In the genomic region with DNA sequence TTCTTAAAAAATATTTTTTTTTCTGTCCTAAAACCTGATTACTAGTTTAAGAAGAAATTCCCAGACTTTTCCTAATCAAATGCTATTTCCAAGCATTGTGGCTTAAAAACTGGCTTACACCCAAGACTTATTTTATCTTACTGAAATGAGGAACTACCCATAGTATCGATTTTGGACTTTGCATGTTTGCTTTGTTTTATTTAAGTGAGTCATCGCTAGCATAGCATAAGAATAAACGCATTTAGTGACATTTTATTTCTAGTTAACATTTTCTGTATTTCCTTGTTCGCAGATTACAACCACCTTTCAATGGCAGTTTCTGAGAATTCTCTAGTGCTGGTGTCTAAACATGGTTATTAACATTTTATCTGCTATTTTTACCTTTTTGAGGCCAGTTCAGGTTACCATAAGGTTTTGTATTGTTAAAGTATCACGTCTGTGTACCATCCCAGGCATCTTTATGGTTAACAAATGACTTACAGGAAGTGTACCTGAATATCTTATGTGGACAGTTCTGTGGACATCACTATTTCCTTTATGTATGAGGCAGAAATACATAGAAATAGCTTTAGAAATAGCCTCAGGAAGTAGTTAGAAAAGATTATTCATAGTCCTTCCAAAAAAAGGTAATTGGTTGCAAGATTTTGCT, we compare ENCODE assay signal across 13 cellular contexts. TPM values are rescaled to one million over a fixed set of nuclear protein-coding genes. Genes with fewer than 3 reads are reported as not detected.
DNase-seq lines count a peak whose midpoint lies in the region; ATAC-seq and TF ChIP-seq lines count a peak whose summit lies in the region.
"Had no signal": no experiment of that assay in that cellular context is flagged by ENCODE, and none has a peak within 500 bp of the region (broad histone marks: within the 10 kb centered on the region; RNA-seq: fewer than 3 reads in every experiment).

No MANE protein-coding gene starts in this region.

- CTCF ChIA-PET in SK-N-SH (lab: Yijun Ruan, JAX) = interaction anchor here (1.1 to 1.5 kb wide), 3 partner anchors 23 to 25 kb away, joined by 3 to 4 read pairs (median 4); a partner anchor contains a TSS

- peaks cover 0 to 29% of the 10 kb centered on the region in 2 experiments; a peak in 2 of 4 replicates for H3K4me1 ChIP-seq in SK-N-SH (ENCODE audit: control insufficient read depth in 1 of 2, insufficient read depth in 2 of 2, low read depth in 1 of 2, low read length in 1 of 2)
- peaks cover 17 to 32% of the 10 kb centered on the region in 2 donors for H3K4me1 ChIP-seq in duodenal mucosa (ENCODE audit: control insufficient read depth in 1 of 2, insufficient read depth in 2 of 2, low read length in 2 of 2)
- peaks cover 24% of the 10 kb centered on the region for H3K4me1 ChIP-seq in upper lobe of right lung

- TF ChIP-seq RAD21 in SK-N-SH (IDR thresholded peaks at IDR 0.05; ENCODE audit: low read length) = no peak

- intact Hi-C loops in upper lobe of right lung (cut with DNase I) = no loop called here

- H3K9me2 ChIP-seq in SK-N-SH = no peaks in the 10 kb centered on the region

- no peak overlapping the region for H3K4me3 ChIP-seq in SK-N-SH (ENCODE audit: low read depth in 2 of 2, low read length in 1 of 2)
- H3K4me3 ChIP-seq in duodenal mucosa (ENCODE audit: low read depth in 1 of 2, low read length in 2 of 2) = peak overlapping the region; percentile 34 to 57
- H3K4me3 ChIP-seq in upper lobe of right lung = no peak overlapping the region

- H3K9me3 ChIP-seq in SK-N-SH (peaks cover 9% of the 10 kb centered on the region; the same call in 1 of the 2 replicates), duodenal mucosa (ENCODE audit: control insufficient read depth in 1 of 2, low read length in 2 of 2) (peaks cover 9 to 19% of the 10 kb centered on the region in 2 donors), upper lobe of right lung (no peaks in the 10 kb centered on the region)

- TF ChIP-seq CTCF in SK-N-SH (IDR thresholded peaks at IDR 0.05) (no peak), upper lobe of right lung (IDR thresholded peaks at IDR 0.05) (no peak)

- H3K4me2 ChIP-seq in SK-N-SH = peak overlapping the region; percentile 8; the same call in 1 of the 2 replicates

- no peaks in the 10 kb centered on the region for H3K36me3 ChIP-seq in SK-N-SH (replicated peaks in 1 of 2; ENCODE audit: control insufficient read depth in 1 of 2, insufficient read depth in 2 of 2, low read length in 1 of 2)
- H3K36me3 ChIP-seq in duodenal mucosa (ENCODE audit: control insufficient read depth in 1 of 2, insufficient read depth in 2 of 2, low read length in 2 of 2) = no peaks in the 10 kb centered on the region
- H3K36me3 ChIP-seq in upper lobe of right lung = no peaks in the 10 kb centered on the region

- H3K9ac ChIP-seq in SK-N-SH = no peak overlapping the region
- peak overlapping the region in 1 of 2 donors; percentile 51 for H3K9ac ChIP-seq in duodenal mucosa (ENCODE audit: low read depth in 1 of 2, low read length in 2 of 2)

- H4K20me1 ChIP-seq in SK-N-SH (ENCODE audit: insufficient read depth) = no peaks in the 10 kb centered on the region

- H3K79me2 ChIP-seq in SK-N-SH (ENCODE audit: insufficient read depth) = peaks cover 10% of the 10 kb centered on the region; the same call in 1 of the 2 replicates

- WGBS in SK-N-SH (ENCODE audit: low lambda C conversion rate) = 60% methylated on average over 5 of the region's 5 CpGs

- no peak for TF ChIP-seq EP300 in SK-N-SH (IDR thresholded peaks at IDR 0.05; ENCODE audit: borderline replicate concordance in 1 of 2, low read depth in 1 of 2, low read length in 1 of 2)

- no peak for DNase-seq in SK-N-SH
- peak; percentile 75 for DNase-seq in NOMO-1 treated with DMSO at 0.1 percent for 48 hours (lab: John Stamatoyannopoulos, UW; ENCODE audit: unreplicated experiment)
- DNase-seq in upper lobe of right lung = no peak
- DNase-seq: activated CD4-positive, alpha-beta T cell treated with anti-CD3 and anti-CD28 coated beads for 48 hours; activated naive CD4-positive, alpha-beta T cell treated with anti-CD3 and anti-CD28 coated beads for 36 hours; mammary epithelial cell; NCI-H1436; right cardiac atrium had no signal

- H2AFZ ChIP-seq in SK-N-SH (ENCODE audit: low read depth) = no peak overlapping the region

- H3K27me3 ChIP-seq in SK-N-SH (ENCODE audit: insufficient read depth) = no peaks in the 10 kb centered on the region
- H3K27me3 ChIP-seq in duodenal mucosa (ENCODE audit: control insufficient read depth in 1 of 2, insufficient read depth in 2 of 2, low read length in 2 of 2) = no peaks in the 10 kb centered on the region
- no peaks in the 10 kb centered on the region for H3K27me3 ChIP-seq in upper lobe of right lung

- ATAC-seq in SK-N-SH treated with all-trans-retinoic acid at 6 μM for 48 hours (no peak), upper lobe of right lung (no peak), HG03108 (IDR thresholded peaks at IDR 0.05; ENCODE audit: unreplicated experiment) (no peak), HG03571 (IDR thresholded peaks at IDR 0.05; ENCODE audit: unreplicated experiment) (no peak), GM18909 (IDR thresholded peaks at IDR 0.05; ENCODE audit: poor library complexity, unreplicated experiment) (no peak)

- H3F3A ChIP-seq in SK-N-SH (replicated peaks; ENCODE audit: insufficient read depth) = peaks cover 9% of the 10 kb centered on the region

- H3K27ac ChIP-seq in SK-N-SH (ENCODE audit: low read depth in 2 of 2, low read length in 1 of 2) (peak overlapping the region in 1 of 2 experiments; percentile 52; a peak in 1 of 4 replicates), duodenal mucosa (ENCODE audit: low read depth, low read length) (peak overlapping the region; percentile 70), upper lobe of right lung (peak overlapping the region; percentile 20)

- POLR2A ChIA-PET in SK-N-SH (lab: Yijun Ruan, JAX) = interaction anchor here (0.5 kb wide), 1 partner anchor 69 kb away, joined by 3 read pairs; no protein-coding TSS in a partner anchor

TF ChIP-seq in SK-N-SH, 30 proteins besides CTCF, POLR2A, EP300 and RAD21:
- TF ChIP-seq, protein P1, sequence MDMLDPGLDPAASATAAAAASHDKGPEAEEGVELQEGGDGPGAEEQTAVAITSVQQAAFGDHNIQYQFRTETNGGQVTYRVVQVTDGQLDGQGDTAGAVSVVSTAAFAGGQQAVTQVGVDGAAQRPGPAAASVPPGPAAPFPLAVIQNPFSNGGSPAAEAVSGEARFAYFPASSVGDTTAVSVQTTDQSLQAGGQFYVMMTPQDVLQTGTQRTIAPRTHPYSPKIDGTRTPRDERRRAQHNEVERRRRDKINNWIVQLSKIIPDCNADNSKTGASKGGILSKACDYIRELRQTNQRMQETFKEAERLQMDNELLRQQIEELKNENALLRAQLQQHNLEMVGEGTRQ (IDR thresholded peaks at IDR 0.05; ENCODE audit: borderline replicate concordance, low read depth, low read length) = no peak
- no peak for TF ChIP-seq FOXM1 (IDR thresholded peaks at IDR 0.05; ENCODE audit: low read depth)
- no peak for TF ChIP-seq RXRA (IDR thresholded peaks at IDR 0.05; ENCODE audit: borderline replicate concordance, low read depth)

TF ChIP-seq in SK-N-SH treated with all-trans-retinoic acid at 6 μM for 48 hours, 23 proteins besides CTCF, POLR2A, EP300 and RAD21 (continues in another document):
- TF ChIP-seq, protein P2, sequence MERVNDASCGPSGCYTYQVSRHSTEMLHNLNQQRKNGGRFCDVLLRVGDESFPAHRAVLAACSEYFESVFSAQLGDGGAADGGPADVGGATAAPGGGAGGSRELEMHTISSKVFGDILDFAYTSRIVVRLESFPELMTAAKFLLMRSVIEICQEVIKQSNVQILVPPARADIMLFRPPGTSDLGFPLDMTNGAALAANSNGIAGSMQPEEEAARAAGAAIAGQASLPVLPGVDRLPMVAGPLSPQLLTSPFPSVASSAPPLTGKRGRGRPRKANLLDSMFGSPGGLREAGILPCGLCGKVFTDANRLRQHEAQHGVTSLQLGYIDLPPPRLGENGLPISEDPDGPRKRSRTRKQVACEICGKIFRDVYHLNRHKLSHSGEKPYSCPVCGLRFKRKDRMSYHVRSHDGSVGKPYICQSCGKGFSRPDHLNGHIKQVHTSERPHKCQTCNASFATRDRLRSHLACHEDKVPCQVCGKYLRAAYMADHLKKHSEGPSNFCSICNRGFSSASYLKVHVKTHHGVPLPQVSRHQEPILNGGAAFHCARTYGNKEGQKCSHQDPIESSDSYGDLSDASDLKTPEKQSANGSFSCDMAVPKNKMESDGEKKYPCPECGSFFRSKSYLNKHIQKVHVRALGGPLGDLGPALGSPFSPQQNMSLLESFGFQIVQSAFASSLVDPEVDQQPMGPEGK (CRISPR knock-in tag; IDR thresholded peaks at IDR 0.05; ENCODE audit: borderline replicate concordance) = no peak
- TF ChIP-seq TCF4 (CRISPR knock-in tag; IDR thresholded peaks at IDR 0.05; ENCODE audit: borderline replicate concordance) (no peak), ZFP30 (CRISPR knock-in tag; IDR thresholded peaks at IDR 0.05) (no peak), GLIS3 (CRISPR knock-in tag; IDR thresholded peaks at IDR 0.05) (no peak), SNAI2 (CRISPR knock-in tag; IDR thresholded peaks at IDR 0.05) (no peak), BACH2 (CRISPR knock-in tag; IDR thresholded peaks at IDR 0.05; ENCODE audit: borderline replicate concordance) (no peak)
- TF ChIP-seq, protein P3, sequence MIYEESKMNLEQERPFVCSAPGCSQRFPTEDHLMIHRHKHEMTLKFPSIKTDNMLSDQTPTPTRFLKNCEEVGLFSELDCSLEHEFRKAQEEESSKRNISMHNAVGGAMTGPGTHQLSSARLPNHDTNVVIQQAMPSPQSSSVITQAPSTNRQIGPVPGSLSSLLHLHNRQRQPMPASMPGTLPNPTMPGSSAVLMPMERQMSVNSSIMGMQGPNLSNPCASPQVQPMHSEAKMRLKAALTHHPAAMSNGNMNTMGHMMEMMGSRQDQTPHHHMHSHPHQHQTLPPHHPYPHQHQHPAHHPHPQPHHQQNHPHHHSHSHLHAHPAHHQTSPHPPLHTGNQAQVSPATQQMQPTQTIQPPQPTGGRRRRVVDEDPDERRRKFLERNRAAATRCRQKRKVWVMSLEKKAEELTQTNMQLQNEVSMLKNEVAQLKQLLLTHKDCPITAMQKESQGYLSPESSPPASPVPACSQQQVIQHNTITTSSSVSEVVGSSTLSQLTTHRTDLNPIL (CRISPR knock-in tag; IDR thresholded peaks at IDR 0.05; ENCODE audit: low read depth) = no peak

RNA-seq across cellular contexts. Expression of a gene that starts 24.5 kb away (rescaled TPM):
- polyA plus RNA-seq in SK-N-SH (2012; rRNA removed) = 2.9 and 3.1 TPM in 2 replicates
- polyA plus RNA-seq in SK-N-SH (2012; cell fraction: cytosol; rRNA removed) = 4.0 and 4.1 TPM in 2 replicates
- 1.7 and 3.2 TPM in 2 replicates for polyA plus RNA-seq in SK-N-SH (2012; cell fraction: nucleus; rRNA removed)
- 12.7 TPM for total RNA-seq in upper lobe of right lung

Comparison
In these comparisons a context has a peak if more than half of its experiments do, and no peak if none do; other contexts are left out.
1. H3K4me3 ChIP-seq: peak in duodenal mucosa (2 of 2); none in SK-N-SH (0 of 2) and upper lobe of right lung (single experiment).